In the genomic region with DNA sequence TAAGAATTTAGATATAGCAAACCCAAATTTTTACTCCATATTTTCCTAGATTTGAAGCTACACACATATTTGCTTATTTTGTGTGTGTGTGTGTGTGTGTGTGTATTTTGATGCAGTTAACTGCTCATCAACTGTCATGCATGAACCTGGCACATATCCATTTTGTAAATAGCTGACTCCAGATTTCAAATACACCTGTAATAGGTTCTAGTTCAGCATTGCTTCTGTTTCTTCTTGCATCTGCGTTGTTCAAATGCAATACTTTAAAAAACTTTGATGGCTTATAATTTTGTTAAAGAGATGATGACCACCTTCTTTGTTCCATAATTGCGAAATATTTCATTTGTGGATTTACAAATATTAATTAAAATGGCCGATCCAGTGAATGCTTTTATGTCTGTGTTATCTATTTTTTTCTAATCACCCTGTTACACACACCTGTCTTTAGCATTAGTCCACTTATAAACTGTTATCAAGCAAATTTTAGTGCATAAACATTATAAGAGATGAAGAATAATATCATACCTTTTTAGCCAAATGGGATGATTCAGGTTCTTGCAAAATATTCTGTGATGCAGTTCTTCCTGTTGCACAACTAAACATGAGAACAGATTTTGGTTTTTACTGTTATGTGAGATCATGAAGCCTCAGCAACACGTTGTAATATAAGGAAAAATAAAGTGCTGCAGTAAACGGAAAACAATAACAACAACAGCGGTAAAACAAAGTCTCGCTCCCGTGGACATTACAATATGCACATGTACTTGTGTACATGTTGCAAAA, we compare ENCODE assay signal across 11 cellular contexts. TPM values are rescaled to one million over a fixed set of nuclear protein-coding genes. Genes with fewer than 3 reads are reported as not detected.
DNase-seq lines count a peak whose midpoint lies in the region; ATAC-seq, FAIRE-seq and TF ChIP-seq lines count a peak whose summit lies in the region.
"Had no signal": no experiment of that assay in that cellular context is flagged by ENCODE, and none has a peak within 500 bp of the region (broad histone marks: within the 10 kb centered on the region; RNA-seq: fewer than 3 reads in every experiment).

No MANE protein-coding gene starts in this region.

- WGBS in GM12878 (ENCODE audit: insufficient coverage, insufficient replicate concordance, low lambda C conversion rate, missing lambda C conversion rate): 77% methylated on average over 8 of the region's 8 CpGs

- no peak for TF ChIP-seq RAD21 in GM12878 (IDR thresholded peaks at IDR 0.05; ENCODE audit: insufficient read depth, low read depth, low read length)

- RAD21 ChIA-PET in GM12878 (lab: Charles Lee; ENCODE audit: unreplicated experiment): interaction anchor here (0.7 to 2.1 kb wide), 3 partner anchors 13 to 1365 kb away, joined by 3 to 7 read pairs (median 4); partner anchors contain the start of gene S100A11

- H3K4me3 Mint-ChIP-seq in CD8-positive, alpha-beta memory T cell: no peak overlapping the region
- no peak overlapping the region for H3K4me3 Mint-ChIP-seq in natural killer cell

- TF ChIP-seq CTCF in NB4 (IDR thresholded peaks at IDR 0.05; ENCODE audit: low read depth, low read length): no peak
- no peak for TF ChIP-seq CTCF in GM12878 (IDR thresholded peaks at IDR 0.05 in 2 of 3, conservative IDR thresholded peaks at IDR 0.05 in 1 of 3; ENCODE audit: control insufficient read depth in 2 of 3, extremely low read depth in 1 of 3, insufficient read depth in 1 of 3, low read depth in 3 of 3, low read length in 3 of 3)
- TF ChIP-seq CTCF in natural killer cell (IDR thresholded peaks at IDR 0.05): no peak

- in situ Hi-C loops in GM12878 (cut with MboI): loop anchor here (5.0 kb wide), 2 partner anchors 138 to 408 kb away; no protein-coding TSS in a partner anchor

- peak; percentile 49 for FAIRE-seq in GM12878 (lab: Jason Lieb, UNC)

- no peak overlapping the region for H3K27ac ChIP-seq in CD8-positive, alpha-beta memory T cell (ENCODE audit: low read depth, low read length)
- no peak overlapping the region for H3K27ac ChIP-seq in GM12878 (ENCODE audit: control insufficient read depth, insufficient read depth)

- POLR2A ChIA-PET in CD8-positive, alpha-beta memory T cell (lab: Charles Lee): interaction anchor here (2.4 kb wide), 1 partner anchor 14 kb away, joined by 33 read pairs; the partner anchor contains the start of gene S100A11
- POLR2A ChIA-PET in GM12878 (lab: Charles Lee): interaction anchor here (1.3 kb wide), 1 partner anchor 12 kb away, joined by 3 read pairs; no protein-coding TSS in a partner anchor

- no peak for TF ChIP-seq EP300 in GM12878 (IDR thresholded peaks at IDR 0.05; ENCODE audit: borderline replicate concordance in 1 of 2, control insufficient read depth in 1 of 2, low read depth in 2 of 2, low read length in 2 of 2)

- SMC1A ChIA-PET in GM12878 (lab: Charles Lee; ENCODE audit: uncharacterized antibody, unreplicated experiment): interaction anchor here (1.5 to 3.4 kb wide), 2 partner anchors 15 to 409 kb away, joined by 3 to 13 read pairs; no protein-coding TSS in a partner anchor

- H3K4me1 Mint-ChIP-seq in CD8-positive, alpha-beta memory T cell: peaks cover 18 to 31% (median 30%) of the 10 kb centered on the region in 3 donors
- H3K4me1 Mint-ChIP-seq in natural killer cell: peaks cover 16 to 20% of the 10 kb centered on the region in 2 donors

- no peak overlapping the region for H3K4me3 ChIP-seq in CD8-positive, alpha-beta memory T cell (ENCODE audit: low read length)
- H3K4me3 ChIP-seq in NB4 (ENCODE audit: low read depth, low read length): no peak overlapping the region
- H3K4me3 ChIP-seq in GM12878: no peak overlapping the region
- H3K4me3 ChIP-seq in H7 (ENCODE audit: insufficient read depth, low read depth, low read length): no peak overlapping the region
- H3K4me3 ChIP-seq: body of pancreas had no signal

- no peaks in the 10 kb centered on the region for H3K79me2 ChIP-seq in GM12878 (ENCODE audit: control insufficient read depth, insufficient read depth, low read length)

- intact Hi-C loops in GM12878 (cut with micrococcal nuclease; ENCODE audit: unreplicated experiment) (loop anchor here (10.0 kb wide), 1 partner anchor 295 kb away; no protein-coding TSS in a partner anchor), natural killer cell (cut with micrococcal nuclease) (loop anchor here (5.0 kb wide), 2 partner anchors 102 to 393 kb away; no protein-coding TSS in a partner anchor)

- no TSS peak for BruUV-seq in GM12878 (replicated peaks; lab: Mats Ljungman, UMichigan)

- no peak for ATAC-seq in GM12878
- no peak for ATAC-seq in natural killer cell
- no peak for ATAC-seq in HG03108 (IDR thresholded peaks at IDR 0.05; ENCODE audit: unreplicated experiment)
- ATAC-seq: right cardiac atrium, SK-N-SH treated with all-trans-retinoic acid at 6 μM for 48 hours had no signal

- DNase-seq in CD8-positive, alpha-beta memory T cell: no peak
- DNase-seq in NB4 (ENCODE audit: low read depth): peak; percentile 69
- DNase-seq in GM12878 (ENCODE audit: low read depth, low spot score): no peak
- DNase-seq in natural killer cell: no peak
- DNase-seq in effector CD8-positive, alpha-beta T cell (lab: John Stamatoyannopoulos, UW): no peak
- DNase-seq in erythroblast (lab: John Stamatoyannopoulos, UW): no peak
- no peak for DNase-seq in H7
- DNase-seq: body of pancreas, right cardiac atrium had no signal

- CTCF ChIA-PET in CD8-positive, alpha-beta memory T cell (lab: Charles Lee): interaction anchor here (0.7 to 8.1 kb wide), 6 partner anchors 14 to 410 kb away, joined by 3 to 143 read pairs (median 15); partner anchors contain the start of gene S100A11
- CTCF ChIA-PET in GM12878 (lab: Yijun Ruan, JAX): interaction anchor here (0.6 to 10.5 kb wide), 5 partner anchors 14 to 410 kb away, joined by 3 to 106 read pairs (median 40); partner anchors contain the start of gene S100A11

- H3K36me3 ChIP-seq in CD8-positive, alpha-beta memory T cell (ENCODE audit: insufficient read depth, low read length): no peaks in the 10 kb centered on the region
- H3K36me3 ChIP-seq in GM12878 (ENCODE audit: control insufficient read depth in 2 of 2, insufficient read depth in 2 of 2, low read length in 1 of 2) (no peaks in the 10 kb centered on the region), H7 (replicated peaks; ENCODE audit: control insufficient read depth, insufficient read depth, low read length) (no peaks in the 10 kb centered on the region)

- no peak overlapping the region for H3K9ac ChIP-seq in GM12878 (ENCODE audit: control insufficient read depth, insufficient read depth, low read length)

- no peak overlapping the region for H2AFZ ChIP-seq in GM12878 (ENCODE audit: control insufficient read depth, low read depth, low read length)

- H3K36me3 Mint-ChIP-seq in CD8-positive, alpha-beta memory T cell: peaks cover 0 to 2% (median 0%) of the 10 kb centered on the region in 3 donors
- H3K36me3 Mint-ChIP-seq in natural killer cell: no peaks in the 10 kb centered on the region

- no peak overlapping the region for H3K4me2 ChIP-seq in GM12878 (ENCODE audit: control insufficient read depth, insufficient read depth)

- H3K4me1 ChIP-seq in CD8-positive, alpha-beta memory T cell (ENCODE audit: insufficient read depth, low read length): peaks cover 23% of the 10 kb centered on the region
- H3K4me1 ChIP-seq in GM12878 (ENCODE audit: control insufficient read depth, insufficient read depth, low read length): peaks cover 15% of the 10 kb centered on the region

- H3K27me3 ChIP-seq in CD8-positive, alpha-beta memory T cell (ENCODE audit: insufficient read depth, low read length, poor library complexity, severe bottlenecking): peaks cover 3% of the 10 kb centered on the region
- H3K27me3 ChIP-seq in GM12878 (replicated peaks in 1 of 2; ENCODE audit: control insufficient read depth in 2 of 2, insufficient read depth in 2 of 2, low read length in 1 of 2) (peaks cover 0 to 6% of the 10 kb centered on the region in 2 experiments; a peak in 1 of 4 replicates), H7 (ENCODE audit: control insufficient read depth, insufficient read depth, low read length) (peaks cover 2% of the 10 kb centered on the region; the same call in 1 of the 2 replicates)
- H3K27me3 ChIP-seq: body of pancreas had no signal

- no peaks in the 10 kb centered on the region for H4K20me1 ChIP-seq in GM12878 (ENCODE audit: control insufficient read depth, insufficient read depth)

- H3K9me3 ChIP-seq in CD8-positive, alpha-beta memory T cell (ENCODE audit: low read length): no peaks in the 10 kb centered on the region
- H3K9me3 ChIP-seq in GM12878 (replicated peaks; ENCODE audit: control insufficient read depth, insufficient read depth, low read length): no peaks in the 10 kb centered on the region; the same call in 2 of the 3 replicates
- H3K9me3 ChIP-seq: body of pancreas had no signal

- no peak for TF ChIP-seq POLR2A in NB4 (IDR thresholded peaks at IDR 0.05; ENCODE audit: extremely low read depth, insufficient read length)
- TF ChIP-seq POLR2A in GM12878 (IDR thresholded peaks at IDR 0.05; ENCODE audit: low read depth, low read length): no peak
- TF ChIP-seq POLR2A in erythroblast (IDR thresholded peaks at IDR 0.05; ENCODE audit: low read length): no peak

- H3K27ac Mint-ChIP-seq in CD8-positive, alpha-beta memory T cell: peak overlapping the region in 5 of 8 donors; percentile 43 to 79 (median 61)
- peak overlapping the region; percentile 38 to 95 for H3K27ac Mint-ChIP-seq in natural killer cell

- H3K27me3 Mint-ChIP-seq in CD8-positive, alpha-beta memory T cell: peaks cover 10 to 18% of the 10 kb centered on the region in 2 donors
- peaks cover 8 to 12% of the 10 kb centered on the region in 2 donors for H3K27me3 Mint-ChIP-seq in natural killer cell (ENCODE audit: low read depth in 2 of 2)

- H3K9me3 Mint-ChIP-seq in CD8-positive, alpha-beta memory T cell: no peaks in the 10 kb centered on the region
- no peaks in the 10 kb centered on the region for H3K9me3 Mint-ChIP-seq in natural killer cell

RNA-seq across cellular contexts. Expression of gene S100A11, which starts 12.7 kb away (rescaled TPM):
- total RNA-seq in CD8-positive, alpha-beta memory T cell: 100 to 1,000 TPM; 257 to 262 TPM
- polyA plus RNA-seq in CD8-positive, alpha-beta memory T cell: 554 TPM
- not detected in 2 replicates for total RNA-seq in GM12878 (2013; cell fraction: nucleolus; rRNA removed)
- total RNA-seq in GM12878 (2014; rRNA removed) (31.6 and 33.6 TPM in 2 replicates), GM12878 (2014; rRNA removed; fragmentation: Illumina TruSeq; extraction: Trizol) (23.7 and 30.0 TPM in 2 replicates), GM12878 (2021) (27.9 and 29.1 TPM in 2 replicates), natural killer cell (100 to 1,000 TPM in 1 of 3 donors, 10 to 100 TPM in 2; 70.5 to 114 (median 88.9) TPM)
- polyA plus RNA-seq in GM12878 (2011; ENCODE audit: low read depth): 33.7 TPM
- polyA plus RNA-seq in GM12878 (2011; rRNA removed) (8.3 and 9.0 TPM in 2 replicates), GM12878 (2014; fragmentation: Illumina TruSeq; extraction: Trizol) (58.6 and 76.9 TPM in 2 replicates), GM12878 (2014; fragmentation: Nextera tagmentation; extraction: Ambion mirVana) (100 to 1,000 TPM in 1 of 2 experiments, 10 to 100 TPM in 1; 98.4 to 134 TPM), GM12878 (2014; rRNA removed) (49.1 and 49.6 TPM in 2 replicates), GM12878 (2016; fragmentation: Nextera tagmentation; extraction: Ambion mirVana) (10 to 100 TPM; 76.2 to 85.8 TPM)
- 13.7 and 14.2 TPM in 2 replicates for polyA plus RNA-seq in GM12878 (2011; cell fraction: cytosol; rRNA removed)
- polyA plus RNA-seq in GM12878 (2011; cell fraction: nucleus; rRNA removed): 2.3 and 2.9 TPM in 2 replicates
- 17.6 and 26.8 TPM in 2 replicates for polyA plus RNA-seq in GM12878 (2012)
- polyA minus RNA-seq in GM12878 (2011; rRNA and poly(A)+ RNA removed): 3.6 and 7.2 TPM in 2 replicates
- polyA minus RNA-seq in GM12878 (2011; cell fraction: cytosol; rRNA and poly(A)+ RNA removed): 11.3 and 12.4 TPM in 2 replicates
- 1.9 and 3.3 TPM in 2 replicates for polyA minus RNA-seq in GM12878 (2011; cell fraction: nucleus; rRNA and poly(A)+ RNA removed)
- 474 and 597 TPM in 2 replicates for total RNA-seq in H7 (2014; rRNA removed; shearing (Covaris generic))

RNA-seq across cellular contexts. Expression of gene TCHHL1, which starts 39.4 kb away (rescaled TPM):
- not detected for total RNA-seq in CD8-positive, alpha-beta memory T cell
- not detected for polyA plus RNA-seq in CD8-positive, alpha-beta memory T cell
- not detected in 2 replicates for total RNA-seq in GM12878 (2013; cell fraction: nucleolus; rRNA removed)
- not detected in 2 replicates for total RNA-seq in GM12878 (2014; rRNA removed)
- total RNA-seq in GM12878 (2014; rRNA removed; fragmentation: Illumina TruSeq; extraction: Trizol): not detected in 2 replicates
- not detected in 2 replicates for total RNA-seq in GM12878 (2021)
- not detected for polyA plus RNA-seq in GM12878 (2011; ENCODE audit: low read depth)
- not detected in 2 replicates for polyA plus RNA-seq in GM12878 (2011; rRNA removed)
- not detected in 2 replicates for polyA plus RNA-seq in GM12878 (2011; cell fraction: cytosol; rRNA removed)
- not detected in 2 replicates for polyA plus RNA-seq in GM12878 (2011; cell fraction: nucleus; rRNA removed)
- polyA plus RNA-seq in GM12878 (2012): not detected in 2 replicates
- not detected in 2 replicates for polyA plus RNA-seq in GM12878 (2014; fragmentation: Illumina TruSeq; extraction: Trizol)
- not detected for polyA plus RNA-seq in GM12878 (2014; fragmentation: Nextera tagmentation; extraction: Ambion mirVana)
- not detected in 2 replicates for polyA plus RNA-seq in GM12878 (2014; rRNA removed)
- not detected for polyA plus RNA-seq in GM12878 (2016; fragmentation: Nextera tagmentation; extraction: Ambion mirVana)
- polyA minus RNA-seq in GM12878 (2011; rRNA and poly(A)+ RNA removed): not detected in 2 replicates
- polyA minus RNA-seq in GM12878 (2011; cell fraction: cytosol; rRNA and poly(A)+ RNA removed): not detected in 2 replicates
- not detected in 2 replicates for polyA minus RNA-seq in GM12878 (2011; cell fraction: nucleus; rRNA and poly(A)+ RNA removed)
- not detected for total RNA-seq in natural killer cell
- not detected in 2 replicates for total RNA-seq in H7 (2014; rRNA removed; shearing (Covaris generic))
- total RNA-seq: body of pancreas, right cardiac atrium had no signal
- polyA plus RNA-seq: right cardiac atrium had no signal

RNA-seq across cellular contexts. Expression of gene S100A10, which starts 55.8 kb away (rescaled TPM):
- 100 to 1,000 TPM; 263 to 279 TPM for total RNA-seq in CD8-positive, alpha-beta memory T cell
- 1,167 TPM for polyA plus RNA-seq in CD8-positive, alpha-beta memory T cell
- not detected in 2 replicates for total RNA-seq in GM12878 (2013; cell fraction: nucleolus; rRNA removed)
- total RNA-seq in GM12878 (2014; rRNA removed) (0.56 TPM in 1 of 2 replicates, not detected in the other), GM12878 (2014; rRNA removed; fragmentation: Illumina TruSeq; extraction: Trizol) (not detected in 2 replicates), GM12878 (2021) (1.6 and 2.8 TPM in 2 replicates), natural killer cell (100 to 1,000 TPM; 142 to 200 (median 183) TPM)
- polyA plus RNA-seq in GM12878 (2011; ENCODE audit: low read depth): 6.1 TPM
- polyA plus RNA-seq in GM12878 (2011; rRNA removed) (0.16 and 0.20 TPM in 2 replicates), GM12878 (2014; fragmentation: Illumina TruSeq; extraction: Trizol) (not detected in 2 replicates), GM12878 (2014; fragmentation: Nextera tagmentation; extraction: Ambion mirVana) (under 1 TPM; 0.18 to 0.50 TPM), GM12878 (2014; rRNA removed) (0.65 TPM in 1 of 2 replicates, not detected in the other), GM12878 (2016; fragmentation: Nextera tagmentation; extraction: Ambion mirVana) (1 to 10 TPM; 1.6 to 2.1 TPM)
- polyA plus RNA-seq in GM12878 (2011; cell fraction: cytosol; rRNA removed): 0.12 and 0.28 TPM in 2 replicates
- polyA plus RNA-seq in GM12878 (2011; cell fraction: nucleus; rRNA removed): not detected in 2 replicates
- 3.3 and 3.5 TPM in 2 replicates for polyA plus RNA-seq in GM12878 (2012)
- polyA minus RNA-seq in GM12878 (2011; rRNA and poly(A)+ RNA removed): not detected in 2 replicates
- polyA minus RNA-seq in GM12878 (2011; cell fraction: cytosol; rRNA and poly(A)+ RNA removed): 3.8 and 4.9 TPM in 2 replicates
- 0.24 and 0.96 TPM in 2 replicates for polyA minus RNA-seq in GM12878 (2011; cell fraction: nucleus; rRNA and poly(A)+ RNA removed)
- total RNA-seq in H7 (2014; rRNA removed; shearing (Covaris generic)): 102 and 116 TPM in 2 replicates

Comparison
In these comparisons a context has a peak if more than half of its experiments do, and no peak if none do; other contexts are left out.
1. RNA of gene S100A10, which starts 55.8 kb away (total RNA-seq): 263 to 279 TPM in CD8-positive, alpha-beta memory T cell, 142 to 200 TPM in natural killer cell and 102 to 116 TPM in H7; 0.56 to 2.8 TPM in GM12878; every median in the first group is over 10 times any median in the second.